ENCODE assay signal across 13 cellular contexts in genomic region chr13:110549795-110550160, GRCh38. TPM values are rescaled to one million over a fixed set of nuclear protein-coding genes. Genes with fewer than 3 reads are reported as not detected.
DNase-seq lines count a peak whose midpoint lies in the region; ATAC-seq and TF ChIP-seq lines count a peak whose summit lies in the region.
"Had no signal": no experiment of that assay in that cellular context is flagged by ENCODE, and none has a peak within 500 bp of the region (broad histone marks: within the 10 kb centered on the region; RNA-seq: fewer than 3 reads in every experiment).

No MANE protein-coding gene starts in this region.

- no TSS peak for BruUV-seq in Panc1 (replicated peaks; lab: Mats Ljungman, UMichigan)

- H3K9me3 ChIP-seq in Panc1 (ENCODE audit: control insufficient read depth, insufficient read depth, low read depth, low read length) (no peaks in the 10 kb centered on the region), stomach (no peaks in the 10 kb centered on the region)
- H3K9me3 ChIP-seq: BE2C had no signal

- no peaks in the 10 kb centered on the region for H3K9me3 Mint-ChIP-seq in activated T-helper 17 cell treated with anti-CD3 and anti-CD28 coated beads, Interleukin-2, amount 50 U/mL, for 72 hours
- peaks cover 9% of the 10 kb centered on the region for H3K9me3 Mint-ChIP-seq in mesothelial cell of epicardium
- H3K9me3 Mint-ChIP-seq in stimulated activated effector memory CD8-positive, alpha-beta T cell treated with anti-CD3 and anti-CD28 coated beads, Interleukin-12 subunit alpha, Interleukin-12 subunit beta, amount 100 ng/mL, for 72 hours, result peaks cover 2% of the 10 kb centered on the region

- intact Hi-C loops in Panc1 (cut with micrococcal nuclease; ENCODE audit: unreplicated experiment) (no loop called here), stomach (cut with DNase I; ENCODE audit: low total_unique reads) (no loop called here)

- no peak for TF ChIP-seq EP300 in stomach (IDR thresholded peaks at IDR 0.05)

- H3K36me3 ChIP-seq in Panc1 (ENCODE audit: control insufficient read depth, insufficient read depth, low read length) (no peaks in the 10 kb centered on the region), stomach (peaks cover 0 to 3% (median 0%) of the 10 kb centered on the region in 4 donors)
- H3K36me3 ChIP-seq: BE2C had no signal

- no peak overlapping the region for H3K4me3 Mint-ChIP-seq in activated T-helper 17 cell treated with anti-CD3 and anti-CD28 coated beads, Interleukin-2, amount 50 U/mL, for 72 hours
- no peak overlapping the region for H3K4me3 Mint-ChIP-seq in mesothelial cell of epicardium
- no peak overlapping the region for H3K4me3 Mint-ChIP-seq in stimulated activated effector memory CD8-positive, alpha-beta T cell treated with anti-CD3 and anti-CD28 coated beads, Interleukin-12 subunit alpha, Interleukin-12 subunit beta, amount 100 ng/mL, for 72 hours
- H3K4me3 Mint-ChIP-seq: CD4-positive, alpha-beta memory T cell had no signal

- TF ChIP-seq CTCF in Panc1 (IDR thresholded peaks at IDR 0.05) (no peak), mesothelial cell of epicardium (IDR thresholded peaks at IDR 0.05; ENCODE audit: unreplicated experiment) (no peak), stomach (IDR thresholded peaks at IDR 0.05) (no peak)

- CTCF ChIA-PET in Panc1 (lab: Charles Lee), result no interaction called here

- no peaks in the 10 kb centered on the region for H3K27me3 Mint-ChIP-seq in activated T-helper 17 cell treated with anti-CD3 and anti-CD28 coated beads, Interleukin-2, amount 50 U/mL, for 72 hours
- no peaks in the 10 kb centered on the region for H3K27me3 Mint-ChIP-seq in mesothelial cell of epicardium (ENCODE audit: low read depth)
- H3K27me3 Mint-ChIP-seq: CD4-positive, alpha-beta memory T cell had no signal

- TF ChIP-seq POLR2A in stomach (IDR thresholded peaks at IDR 0.05), result no peak

- H3K4me1 ChIP-seq in Panc1 (ENCODE audit: control insufficient read depth, insufficient read depth, low read length) (peaks cover 37% of the 10 kb centered on the region), stomach (peaks cover 40 to 90% (median 60%) of the 10 kb centered on the region in 4 donors)
- H3K4me1 ChIP-seq: BE2C had no signal

- H3K4me1 Mint-ChIP-seq in activated T-helper 17 cell treated with anti-CD3 and anti-CD28 coated beads, Interleukin-2, amount 50 U/mL, for 72 hours, result peaks cover 4% of the 10 kb centered on the region
- peaks cover 26% of the 10 kb centered on the region for H3K4me1 Mint-ChIP-seq in mesothelial cell of epicardium
- H3K4me1 Mint-ChIP-seq in stimulated activated effector memory CD8-positive, alpha-beta T cell treated with anti-CD3 and anti-CD28 coated beads, Interleukin-12 subunit alpha, Interleukin-12 subunit beta, amount 100 ng/mL, for 72 hours, result peaks cover 7% of the 10 kb centered on the region
- H3K4me1 Mint-ChIP-seq: CD4-positive, alpha-beta memory T cell had no signal

- H3K27ac Mint-ChIP-seq in activated T-helper 17 cell treated with anti-CD3 and anti-CD28 coated beads, Interleukin-2, amount 50 U/mL, for 72 hours, result peak overlapping the region; percentile 43
- H3K27ac Mint-ChIP-seq in mesothelial cell of epicardium, result peak overlapping the region; percentile 72
- no peak overlapping the region for H3K27ac Mint-ChIP-seq in stimulated activated effector memory CD8-positive, alpha-beta T cell treated with anti-CD3 and anti-CD28 coated beads, Interleukin-12 subunit alpha, Interleukin-12 subunit beta, amount 100 ng/mL, for 72 hours
- H3K27ac Mint-ChIP-seq: CD4-positive, alpha-beta memory T cell had no signal

- POLR2A ChIA-PET in Panc1 (lab: Charles Lee), result interaction anchor here (1.3 kb wide), 1 partner anchor 12 kb away, joined by 6 read pairs; the partner anchor contains the start of gene RAB20

- H3K4me3 ChIP-seq in Panc1 (ENCODE audit: low read depth in 2 of 2, low read length in 2 of 2), result no peak overlapping the region
- H3K4me3 ChIP-seq in stomach, result no peak overlapping the region

- WGBS in stomach, 5 donors, result 94 to 97% (median 95%) methylated on average over 11 of the region's 11 CpGs

- no peak for DNase-seq in Panc1 (ENCODE audit: low read depth, low spot score)
- DNase-seq in mesothelial cell of epicardium (ENCODE audit: low spot score in 2 of 2, unreplicated experiment in 2 of 2), result no peak
- DNase-seq in stomach, result no peak
- no peak for DNase-seq in stimulated activated effector memory CD8-positive, alpha-beta T cell treated with anti-CD3 and anti-CD28 coated beads, Interleukin-12 subunit alpha, Interleukin-12 subunit beta, amount 100 ng/mL, for 72 hours (ENCODE audit: low spot score in 2 of 2)
- no peak for DNase-seq in NCI-H1694 treated with DMSO at 0.1 percent for 48 hours (lab: John Stamatoyannopoulos, UW)
- DNase-seq: BE2C; CD4-positive, alpha-beta memory T cell; DMS53; GF-D8 had no signal

- no peaks in the 10 kb centered on the region for H3K36me3 Mint-ChIP-seq in activated T-helper 17 cell treated with anti-CD3 and anti-CD28 coated beads, Interleukin-2, amount 50 U/mL, for 72 hours (ENCODE audit: low read depth)
- peaks cover 10% of the 10 kb centered on the region for H3K36me3 Mint-ChIP-seq in mesothelial cell of epicardium
- no peaks in the 10 kb centered on the region for H3K36me3 Mint-ChIP-seq in stimulated activated effector memory CD8-positive, alpha-beta T cell treated with anti-CD3 and anti-CD28 coated beads, Interleukin-12 subunit alpha, Interleukin-12 subunit beta, amount 100 ng/mL, for 72 hours

- no peaks in the 10 kb centered on the region for H3K27me3 ChIP-seq in Panc1 (ENCODE audit: control insufficient read depth, insufficient read depth, low read length)
- no peaks in the 10 kb centered on the region for H3K27me3 ChIP-seq in stomach
- H3K27me3 ChIP-seq: BE2C had no signal

- ATAC-seq in Panc1, result no peak
- ATAC-seq in activated T-helper 17 cell treated with anti-CD3 and anti-CD28 coated beads, Interleukin-2, amount 50 U/mL, for 72 hours (replicated peaks), result no peak
- ATAC-seq in stimulated activated effector memory CD8-positive, alpha-beta T cell treated with anti-CD3 and anti-CD28 coated beads, Interleukin-12 subunit alpha, Interleukin-12 subunit beta, amount 100 ng/mL, for 72 hours, result no peak
- no peak for ATAC-seq in HG03460 (IDR thresholded peaks at IDR 0.05; ENCODE audit: unreplicated experiment)
- ATAC-seq: HCT116 had no signal

- H3K27ac ChIP-seq in Panc1 (ENCODE audit: low read length) (peak overlapping the region; percentile 76), stomach (peak overlapping the region in 3 of 5 donors; percentile 0 to 65 (median 54))
- H3K27ac ChIP-seq: C4-2B had no signal

- in situ Hi-C loops in Panc1 (cut with HindIII; ENCODE audit: low pct_unique_long_range_greater_than_20kb, low sequenced_read_pairs), result no loop called here

RNA-seq across cellular contexts. Expression of gene RAB20, which starts 11.7 kb away (rescaled TPM):
- total RNA-seq in Panc1 (2021; ENCODE audit: unreplicated experiment), result 7.9 TPM
- 7.8 TPM for polyA plus RNA-seq in Panc1 (2012; ENCODE audit: insufficient read length)
- 1 to 10 TPM; 2.4 to 3.7 TPM for total RNA-seq in activated T-helper 17 cell treated with anti-CD3 and anti-CD28 coated beads, Interleukin-2, amount 50 U/mL, for 72 hours
- total RNA-seq in mesothelial cell of epicardium, result 8.9 to 10.2 TPM (median 9.6 TPM) in 3 replicates
- total RNA-seq in stomach, result 10 to 100 TPM; 11.7 to 44.6 (median 20.0) TPM
- polyA plus RNA-seq in stomach, result 10 to 100 TPM; 25.5 to 41.8 (median 36.0) TPM
